Comparison of ENCODE assay signal across 1 cellular context in the genomic region with DNA sequence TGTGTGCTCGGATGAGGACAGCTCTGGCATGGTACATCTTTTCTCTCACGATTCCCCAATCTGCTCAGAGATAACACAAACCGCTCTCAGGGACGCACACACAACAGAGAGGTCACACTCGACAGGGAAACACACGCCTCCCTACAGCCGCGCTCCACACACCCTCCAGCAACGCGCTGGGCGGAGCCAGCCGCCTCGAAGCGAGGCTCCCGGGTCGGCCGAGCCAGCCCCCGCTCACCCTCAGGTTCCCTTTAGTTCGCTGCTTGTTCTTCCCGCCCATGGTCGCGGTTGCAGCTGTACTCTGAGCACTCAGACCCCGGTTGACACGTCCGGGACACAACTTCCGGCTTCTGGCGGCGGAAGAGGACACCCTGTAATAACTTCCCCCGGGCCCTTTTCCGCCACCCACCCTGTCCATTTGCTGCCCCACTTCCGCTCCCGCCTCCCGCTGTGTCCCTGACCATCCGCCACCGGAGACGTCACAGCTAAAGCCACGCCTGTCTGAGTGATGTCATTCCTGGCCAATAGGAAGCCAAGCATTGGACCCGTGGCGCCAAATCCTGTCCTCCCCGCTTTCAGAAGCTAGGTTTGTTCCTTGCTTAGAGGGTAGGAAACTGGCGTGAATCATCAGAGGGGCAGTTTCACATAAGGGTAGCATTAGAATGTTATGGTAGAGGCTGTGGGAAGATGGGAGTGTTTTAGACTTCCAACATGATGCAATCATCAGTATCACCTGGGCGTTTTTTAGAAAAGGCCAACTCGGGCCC.
TF ChIP-seq lines count a peak whose summit lies in the region.

A gene with protein sequence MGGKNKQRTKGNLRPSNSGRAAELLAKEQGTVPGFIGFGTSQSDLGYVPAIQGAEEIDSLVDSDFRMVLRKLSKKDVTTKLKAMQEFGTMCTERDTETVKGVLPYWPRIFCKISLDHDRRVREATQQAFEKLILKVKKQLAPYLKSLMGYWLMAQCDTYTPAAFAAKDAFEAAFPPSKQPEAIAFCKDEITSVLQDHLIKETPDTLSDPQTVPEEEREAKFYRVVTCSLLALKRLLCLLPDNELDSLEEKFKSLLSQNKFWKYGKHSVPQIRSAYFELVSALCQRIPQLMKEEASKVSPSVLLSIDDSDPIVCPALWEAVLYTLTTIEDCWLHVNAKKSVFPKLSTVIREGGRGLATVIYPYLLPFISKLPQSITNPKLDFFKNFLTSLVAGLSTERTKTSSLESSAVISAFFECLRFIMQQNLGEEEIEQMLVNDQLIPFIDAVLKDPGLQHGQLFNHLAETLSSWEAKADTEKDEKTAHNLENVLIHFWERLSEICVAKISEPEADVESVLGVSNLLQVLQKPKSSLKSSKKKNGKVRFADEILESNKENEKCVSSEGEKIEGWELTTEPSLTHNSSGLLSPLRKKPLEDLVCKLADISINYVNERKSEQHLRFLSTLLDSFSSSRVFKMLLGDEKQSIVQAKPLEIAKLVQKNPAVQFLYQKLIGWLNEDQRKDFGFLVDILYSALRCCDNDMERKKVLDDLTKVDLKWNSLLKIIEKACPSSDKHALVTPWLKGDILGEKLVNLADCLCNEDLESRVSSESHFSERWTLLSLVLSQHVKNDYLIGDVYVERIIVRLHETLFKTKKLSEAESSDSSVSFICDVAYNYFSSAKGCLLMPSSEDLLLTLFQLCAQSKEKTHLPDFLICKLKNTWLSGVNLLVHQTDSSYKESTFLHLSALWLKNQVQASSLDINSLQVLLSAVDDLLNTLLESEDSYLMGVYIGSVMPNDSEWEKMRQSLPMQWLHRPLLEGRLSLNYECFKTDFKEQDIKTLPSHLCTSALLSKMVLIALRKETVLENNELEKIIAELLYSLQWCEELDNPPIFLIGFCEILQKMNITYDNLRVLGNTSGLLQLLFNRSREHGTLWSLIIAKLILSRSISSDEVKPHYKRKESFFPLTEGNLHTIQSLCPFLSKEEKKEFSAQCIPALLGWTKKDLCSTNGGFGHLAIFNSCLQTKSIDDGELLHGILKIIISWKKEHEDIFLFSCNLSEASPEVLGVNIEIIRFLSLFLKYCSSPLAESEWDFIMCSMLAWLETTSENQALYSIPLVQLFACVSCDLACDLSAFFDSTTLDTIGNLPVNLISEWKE (N-terminal part only) (minus strand): TSS at position 352 of the 767 bp plus-strand sequence. CDS start 72 bp downstream, at position 280.

TF ChIP-seq in HepG2, 621 proteins besides CTCF, POLR2A, EP300 and RAD21 (continued from another document and continues in another):
- TF ChIP-seq, protein P1, sequence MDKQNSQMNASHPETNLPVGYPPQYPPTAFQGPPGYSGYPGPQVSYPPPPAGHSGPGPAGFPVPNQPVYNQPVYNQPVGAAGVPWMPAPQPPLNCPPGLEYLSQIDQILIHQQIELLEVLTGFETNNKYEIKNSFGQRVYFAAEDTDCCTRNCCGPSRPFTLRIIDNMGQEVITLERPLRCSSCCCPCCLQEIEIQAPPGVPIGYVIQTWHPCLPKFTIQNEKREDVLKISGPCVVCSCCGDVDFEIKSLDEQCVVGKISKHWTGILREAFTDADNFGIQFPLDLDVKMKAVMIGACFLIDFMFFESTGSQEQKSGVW (CRISPR knock-in tag; IDR thresholded peaks at IDR 0.05; ENCODE audit: borderline replicate concordance), result no peak
- TF ChIP-seq ZNF431 (CRISPR knock-in tag; IDR thresholded peaks at IDR 0.05; ENCODE audit: borderline replicate concordance, low read depth) (no peak), ZFAT (CRISPR knock-in tag; conservative IDR thresholded peaks at IDR 0.05) (no peak), GATAD2A (CRISPR knock-in tag; IDR thresholded peaks at IDR 0.05) (peak; percentile 43; the same call in 1 of the 2 replicates), ZNF224 (CRISPR knock-in tag; IDR thresholded peaks at IDR 0.05) (no peak; the same call in 1 of the 2 replicates), ELF3 (CRISPR knock-in tag; IDR thresholded peaks at IDR 0.05) (peak; percentile 77; the same call in 1 of the 2 replicates), ZNF616 (CRISPR knock-in tag; IDR thresholded peaks at IDR 0.05; ENCODE audit: low read depth) (no peak), CREB1 (IDR thresholded peaks at IDR 0.05) (peak; percentile 97), CREB1 (CRISPR knock-in tag; IDR thresholded peaks at IDR 0.05) (peak; percentile 99), GFI1 (CRISPR knock-in tag; IDR thresholded peaks at IDR 0.05; ENCODE audit: borderline replicate concordance) (no peak), ZNF558 (CRISPR knock-in tag; IDR thresholded peaks at IDR 0.05; ENCODE audit: borderline replicate concordance) (no peak), ZNF547 (CRISPR knock-in tag; IDR thresholded peaks at IDR 0.05) (no peak), NFE2L2 (IDR thresholded peaks at IDR 0.05; ENCODE audit: low read length) (no peak), AHR (CRISPR knock-in tag; IDR thresholded peaks at IDR 0.05) (peak; percentile 43; the same call in 1 of the 2 replicates), CREM (IDR thresholded peaks at IDR 0.05) (peak; percentile 97), CREM (CRISPR knock-in tag; IDR thresholded peaks at IDR 0.05) (0 out of 2 replicates have a peak, but pooled peaks have one; percentile 39), KLF11 (CRISPR knock-in tag; IDR thresholded peaks at IDR 0.05) (no peak), PHF20 (CRISPR knock-in tag; IDR thresholded peaks at IDR 0.05) (peak; percentile 99), ZNF746 (CRISPR knock-in tag; IDR thresholded peaks at IDR 0.05) (no peak), RFXANK (CRISPR knock-in tag; IDR thresholded peaks at IDR 0.05) (no peak), ZNF557 (CRISPR knock-in tag; IDR thresholded peaks at IDR 0.05) (no peak), ZNF382 (CRISPR knock-in tag; IDR thresholded peaks at IDR 0.05; ENCODE audit: borderline replicate concordance) (no peak), ZNF652 (CRISPR knock-in tag; IDR thresholded peaks at IDR 0.05; ENCODE audit: borderline replicate concordance, low read depth) (no peak), ZBTB7B (CRISPR knock-in tag; IDR thresholded peaks at IDR 0.05) (no peak), ZNF766 (CRISPR knock-in tag; IDR thresholded peaks at IDR 0.05; ENCODE audit: borderline replicate concordance) (peak; percentile 78; the same call in 1 of the 2 replicates), ZNF260 (CRISPR knock-in tag; IDR thresholded peaks at IDR 0.05; ENCODE audit: borderline replicate concordance, low read depth) (no peak)
- TF ChIP-seq, protein P2, sequence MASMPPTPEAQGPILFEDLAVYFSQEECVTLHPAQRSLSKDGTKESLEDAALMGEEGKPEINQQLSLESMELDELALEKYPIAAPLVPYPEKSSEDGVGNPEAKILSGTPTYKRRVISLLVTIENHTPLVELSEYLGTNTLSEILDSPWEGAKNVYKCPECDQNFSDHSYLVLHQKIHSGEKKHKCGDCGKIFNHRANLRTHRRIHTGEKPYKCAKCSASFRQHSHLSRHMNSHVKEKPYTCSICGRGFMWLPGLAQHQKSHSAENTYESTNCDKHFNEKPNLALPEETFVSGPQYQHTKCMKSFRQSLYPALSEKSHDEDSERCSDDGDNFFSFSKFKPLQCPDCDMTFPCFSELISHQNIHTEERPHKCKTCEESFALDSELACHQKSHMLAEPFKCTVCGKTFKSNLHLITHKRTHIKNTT (CRISPR knock-in tag; IDR thresholded peaks at IDR 0.05), result no peak
- TF ChIP-seq, protein P3, sequence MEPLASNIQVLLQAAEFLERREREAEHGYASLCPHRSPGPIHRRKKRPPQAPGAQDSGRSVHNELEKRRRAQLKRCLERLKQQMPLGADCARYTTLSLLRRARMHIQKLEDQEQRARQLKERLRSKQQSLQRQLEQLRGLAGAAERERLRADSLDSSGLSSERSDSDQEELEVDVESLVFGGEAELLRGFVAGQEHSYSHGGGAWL (CRISPR knock-in tag; IDR thresholded peaks at IDR 0.05), result no peak
- TF ChIP-seq, protein P4, sequence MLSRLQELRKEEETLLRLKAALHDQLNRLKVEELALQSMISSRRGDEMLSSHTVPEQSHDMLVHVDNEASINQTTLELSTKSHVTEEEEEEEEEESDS (CRISPR knock-in tag; IDR thresholded peaks at IDR 0.05; ENCODE audit: borderline replicate concordance), result no peak
- TF ChIP-seq, protein P5, sequence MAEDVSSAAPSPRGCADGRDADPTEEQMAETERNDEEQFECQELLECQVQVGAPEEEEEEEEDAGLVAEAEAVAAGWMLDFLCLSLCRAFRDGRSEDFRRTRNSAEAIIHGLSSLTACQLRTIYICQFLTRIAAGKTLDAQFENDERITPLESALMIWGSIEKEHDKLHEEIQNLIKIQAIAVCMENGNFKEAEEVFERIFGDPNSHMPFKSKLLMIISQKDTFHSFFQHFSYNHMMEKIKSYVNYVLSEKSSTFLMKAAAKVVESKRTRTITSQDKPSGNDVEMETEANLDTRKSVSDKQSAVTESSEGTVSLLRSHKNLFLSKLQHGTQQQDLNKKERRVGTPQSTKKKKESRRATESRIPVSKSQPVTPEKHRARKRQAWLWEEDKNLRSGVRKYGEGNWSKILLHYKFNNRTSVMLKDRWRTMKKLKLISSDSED (CRISPR knock-in tag; IDR thresholded peaks at IDR 0.05), result no peak
- TF ChIP-seq, protein P6, sequence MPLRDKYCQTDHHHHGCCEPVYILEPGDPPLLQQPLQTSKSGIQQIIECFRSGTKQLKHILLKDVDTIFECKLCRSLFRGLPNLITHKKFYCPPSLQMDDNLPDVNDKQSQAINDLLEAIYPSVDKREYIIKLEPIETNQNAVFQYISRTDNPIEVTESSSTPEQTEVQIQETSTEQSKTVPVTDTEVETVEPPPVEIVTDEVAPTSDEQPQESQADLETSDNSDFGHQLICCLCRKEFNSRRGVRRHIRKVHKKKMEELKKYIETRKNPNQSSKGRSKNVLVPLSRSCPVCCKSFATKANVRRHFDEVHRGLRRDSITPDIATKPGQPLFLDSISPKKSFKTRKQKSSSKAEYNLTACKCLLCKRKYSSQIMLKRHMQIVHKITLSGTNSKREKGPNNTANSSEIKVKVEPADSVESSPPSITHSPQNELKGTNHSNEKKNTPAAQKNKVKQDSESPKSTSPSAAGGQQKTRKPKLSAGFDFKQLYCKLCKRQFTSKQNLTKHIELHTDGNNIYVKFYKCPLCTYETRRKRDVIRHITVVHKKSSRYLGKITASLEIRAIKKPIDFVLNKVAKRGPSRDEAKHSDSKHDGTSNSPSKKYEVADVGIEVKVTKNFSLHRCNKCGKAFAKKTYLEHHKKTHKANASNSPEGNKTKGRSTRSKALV (CRISPR knock-in tag; IDR thresholded peaks at IDR 0.05), result peak; percentile 61; the same call in 1 of the 2 replicates
- TF ChIP-seq, protein P7, sequence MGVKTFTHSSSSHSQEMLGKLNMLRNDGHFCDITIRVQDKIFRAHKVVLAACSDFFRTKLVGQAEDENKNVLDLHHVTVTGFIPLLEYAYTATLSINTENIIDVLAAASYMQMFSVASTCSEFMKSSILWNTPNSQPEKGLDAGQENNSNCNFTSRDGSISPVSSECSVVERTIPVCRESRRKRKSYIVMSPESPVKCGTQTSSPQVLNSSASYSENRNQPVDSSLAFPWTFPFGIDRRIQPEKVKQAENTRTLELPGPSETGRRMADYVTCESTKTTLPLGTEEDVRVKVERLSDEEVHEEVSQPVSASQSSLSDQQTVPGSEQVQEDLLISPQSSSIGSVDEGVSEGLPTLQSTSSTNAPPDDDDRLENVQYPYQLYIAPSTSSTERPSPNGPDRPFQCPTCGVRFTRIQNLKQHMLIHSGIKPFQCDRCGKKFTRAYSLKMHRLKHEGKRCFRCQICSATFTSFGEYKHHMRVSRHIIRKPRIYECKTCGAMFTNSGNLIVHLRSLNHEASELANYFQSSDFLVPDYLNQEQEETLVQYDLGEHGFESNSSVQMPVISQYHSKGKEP (CRISPR knock-in tag; IDR thresholded peaks at IDR 0.05), result no peak
- TF ChIP-seq, protein P8, sequence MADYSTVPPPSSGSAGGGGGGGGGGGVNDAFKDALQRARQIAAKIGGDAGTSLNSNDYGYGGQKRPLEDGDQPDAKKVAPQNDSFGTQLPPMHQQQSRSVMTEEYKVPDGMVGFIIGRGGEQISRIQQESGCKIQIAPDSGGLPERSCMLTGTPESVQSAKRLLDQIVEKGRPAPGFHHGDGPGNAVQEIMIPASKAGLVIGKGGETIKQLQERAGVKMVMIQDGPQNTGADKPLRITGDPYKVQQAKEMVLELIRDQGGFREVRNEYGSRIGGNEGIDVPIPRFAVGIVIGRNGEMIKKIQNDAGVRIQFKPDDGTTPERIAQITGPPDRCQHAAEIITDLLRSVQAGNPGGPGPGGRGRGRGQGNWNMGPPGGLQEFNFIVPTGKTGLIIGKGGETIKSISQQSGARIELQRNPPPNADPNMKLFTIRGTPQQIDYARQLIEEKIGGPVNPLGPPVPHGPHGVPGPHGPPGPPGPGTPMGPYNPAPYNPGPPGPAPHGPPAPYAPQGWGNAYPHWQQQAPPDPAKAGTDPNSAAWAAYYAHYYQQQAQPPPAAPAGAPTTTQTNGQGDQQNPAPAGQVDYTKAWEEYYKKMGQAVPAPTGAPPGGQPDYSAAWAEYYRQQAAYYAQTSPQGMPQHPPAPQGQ (CRISPR knock-in tag; IDR thresholded peaks at IDR 0.05; ENCODE audit: borderline replicate concordance), result no peak
- TF ChIP-seq, protein P9, sequence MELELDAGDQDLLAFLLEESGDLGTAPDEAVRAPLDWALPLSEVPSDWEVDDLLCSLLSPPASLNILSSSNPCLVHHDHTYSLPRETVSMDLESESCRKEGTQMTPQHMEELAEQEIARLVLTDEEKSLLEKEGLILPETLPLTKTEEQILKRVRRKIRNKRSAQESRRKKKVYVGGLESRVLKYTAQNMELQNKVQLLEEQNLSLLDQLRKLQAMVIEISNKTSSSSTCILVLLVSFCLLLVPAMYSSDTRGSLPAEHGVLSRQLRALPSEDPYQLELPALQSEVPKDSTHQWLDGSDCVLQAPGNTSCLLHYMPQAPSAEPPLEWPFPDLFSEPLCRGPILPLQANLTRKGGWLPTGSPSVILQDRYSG (CRISPR knock-in tag; IDR thresholded peaks at IDR 0.05), result 0 out of 2 replicates have a peak, but pooled peaks have one; percentile 65
- TF ChIP-seq, protein P10, sequence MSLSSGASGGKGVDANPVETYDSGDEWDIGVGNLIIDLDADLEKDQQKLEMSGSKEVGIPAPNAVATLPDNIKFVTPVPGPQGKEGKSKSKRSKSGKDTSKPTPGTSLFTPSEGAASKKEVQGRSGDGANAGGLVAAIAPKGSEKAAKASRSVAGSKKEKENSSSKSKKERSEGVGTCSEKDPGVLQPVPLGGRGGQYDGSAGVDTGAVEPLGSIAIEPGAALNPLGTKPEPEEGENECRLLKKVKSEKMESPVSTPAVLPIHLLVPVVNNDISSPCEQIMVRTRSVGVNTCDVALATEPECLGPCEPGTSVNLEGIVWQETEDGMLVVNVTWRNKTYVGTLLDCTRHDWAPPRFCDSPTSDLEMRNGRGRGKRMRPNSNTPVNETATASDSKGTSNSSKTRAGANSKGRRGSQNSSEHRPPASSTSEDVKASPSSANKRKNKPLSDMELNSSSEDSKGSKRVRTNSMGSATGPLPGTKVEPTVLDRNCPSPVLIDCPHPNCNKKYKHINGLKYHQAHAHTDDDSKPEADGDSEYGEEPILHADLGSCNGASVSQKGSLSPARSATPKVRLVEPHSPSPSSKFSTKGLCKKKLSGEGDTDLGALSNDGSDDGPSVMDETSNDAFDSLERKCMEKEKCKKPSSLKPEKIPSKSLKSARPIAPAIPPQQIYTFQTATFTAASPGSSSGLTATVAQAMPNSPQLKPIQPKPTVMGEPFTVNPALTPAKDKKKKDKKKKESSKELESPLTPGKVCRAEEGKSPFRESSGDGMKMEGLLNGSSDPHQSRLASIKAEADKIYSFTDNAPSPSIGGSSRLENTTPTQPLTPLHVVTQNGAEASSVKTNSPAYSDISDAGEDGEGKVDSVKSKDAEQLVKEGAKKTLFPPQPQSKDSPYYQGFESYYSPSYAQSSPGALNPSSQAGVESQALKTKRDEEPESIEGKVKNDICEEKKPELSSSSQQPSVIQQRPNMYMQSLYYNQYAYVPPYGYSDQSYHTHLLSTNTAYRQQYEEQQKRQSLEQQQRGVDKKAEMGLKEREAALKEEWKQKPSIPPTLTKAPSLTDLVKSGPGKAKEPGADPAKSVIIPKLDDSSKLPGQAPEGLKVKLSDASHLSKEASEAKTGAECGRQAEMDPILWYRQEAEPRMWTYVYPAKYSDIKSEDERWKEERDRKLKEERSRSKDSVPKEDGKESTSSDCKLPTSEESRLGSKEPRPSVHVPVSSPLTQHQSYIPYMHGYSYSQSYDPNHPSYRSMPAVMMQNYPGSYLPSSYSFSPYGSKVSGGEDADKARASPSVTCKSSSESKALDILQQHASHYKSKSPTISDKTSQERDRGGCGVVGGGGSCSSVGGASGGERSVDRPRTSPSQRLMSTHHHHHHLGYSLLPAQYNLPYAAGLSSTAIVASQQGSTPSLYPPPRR (CRISPR knock-in tag; IDR thresholded peaks at IDR 0.05; ENCODE audit: borderline replicate concordance), result no peak
